Comparison of ENCODE assay signal across 8 cellular contexts in the genomic region with DNA sequence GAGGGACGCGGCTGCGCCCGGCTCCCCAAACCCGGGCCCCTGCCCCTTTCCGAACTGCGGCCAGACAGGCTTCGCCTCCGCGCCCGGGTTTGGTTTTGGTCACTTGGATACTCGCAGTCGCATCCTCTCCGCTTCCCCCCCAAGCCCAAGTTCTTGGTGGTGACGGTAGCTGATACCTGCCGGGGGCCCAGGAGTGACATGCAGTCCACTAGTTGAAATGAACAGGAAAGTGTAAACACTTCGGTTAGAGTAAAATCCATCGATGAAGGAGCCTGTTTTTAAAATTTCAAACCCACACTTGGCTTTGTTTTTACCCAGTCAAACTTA. TPM values are rescaled to one million over a fixed set of nuclear protein-coding genes. Genes with fewer than 3 reads are reported as not detected.
DNase-seq lines count a peak whose midpoint lies in the region; ATAC-seq and TF ChIP-seq lines count a peak whose summit lies in the region.

No MANE protein-coding gene starts in this region.

- H3K9me3 ChIP-seq in KOPT-K1 (ENCODE audit: insufficient read depth, low read length, poor library complexity, severe bottlenecking) (no peaks in the 10 kb centered on the region), mucosa of descending colon (no peaks in the 10 kb centered on the region)

- peak overlapping the region; percentile 46 for H3K4me3 ChIP-seq in mucosa of descending colon

- TF ChIP-seq CTCF in chondrocyte (IDR thresholded peaks at IDR 0.05) (no peak), mucosa of descending colon (IDR thresholded peaks at IDR 0.05) (no peak)

- DNase-seq in activated T-cell treated with anti-CD3 and anti-CD28 coated beads for 48 hours (ENCODE audit: low read depth) (peak; percentile 8), chondrocyte (ENCODE audit: low spot score) (no peak), mucosa of descending colon (peak in 1 of 3 donors; percentile 44), ureter (ENCODE audit: low spot score) (peak; percentile 45), Kasumi-1 (lab: John Stamatoyannopoulos, UW) (no peak), retina (no peak)
- no peak for DNase-seq in activated T-cell treated with anti-CD3 and anti-CD28 coated beads, Interleukin-2, amount 50 U/mL, for 1 hour

- H3K36me3 Mint-ChIP-seq in chondrocyte (ENCODE audit: low read depth): no peaks in the 10 kb centered on the region

- peaks cover 6% of the 10 kb centered on the region for H3K4me1 ChIP-seq in mucosa of descending colon (ENCODE audit: low read depth)

- H3K27me3 Mint-ChIP-seq in chondrocyte (ENCODE audit: low read depth): no peaks in the 10 kb centered on the region

- intact Hi-C loops in mucosa of descending colon (cut with DNase I, micrococcal nuclease): no loop called here

- no peak overlapping the region for H3K27ac Mint-ChIP-seq in chondrocyte (ENCODE audit: unreplicated experiment)

- H3K4me3 Mint-ChIP-seq in chondrocyte (ENCODE audit: unreplicated experiment): peak overlapping the region; percentile 89

- peak overlapping the region; percentile 86 for H3K27ac ChIP-seq in KOPT-K1 (ENCODE audit: low read depth, low read length, poor library complexity, severe bottlenecking)

- no peaks in the 10 kb centered on the region for H3K9me3 Mint-ChIP-seq in chondrocyte (ENCODE audit: low read depth)

- H3K36me3 ChIP-seq in KOPT-K1 (ENCODE audit: insufficient read depth, low read length) (peaks cover 6% of the 10 kb centered on the region; the same call in 1 of the 2 replicates), mucosa of descending colon (ENCODE audit: low read depth) (no peaks in the 10 kb centered on the region)

- no peak for ATAC-seq in mucosa of descending colon

- peaks cover 24% of the 10 kb centered on the region for H3K4me1 Mint-ChIP-seq in chondrocyte (ENCODE audit: low read depth)

RNA-seq across cellular contexts. Expression of a gene that starts 0.7 kb away (rescaled TPM):
- total RNA-seq in chondrocyte: 7.6 to 10.9 TPM (median 7.8 TPM) in 3 replicates
- total RNA-seq in mucosa of descending colon: 1 to 10 TPM; 1.5 to 9.8 (median 4.1) TPM
- 10.6 TPM for total RNA-seq in ureter

Comparison
In these comparisons a context has a peak if more than half of its experiments do, and no peak if none do; other contexts are left out.
1. DNase-seq: peak in activated T-cell treated with anti-CD3 and anti-CD28 coated beads for 48 hours (single experiment) and ureter (single experiment); none in activated T-cell treated with anti-CD3 and anti-CD28 coated beads, Interleukin-2, amount 50 U/mL, for 1 hour (single experiment), chondrocyte (single experiment), Kasumi-1 (0 of 2) and retina (single experiment).